16 cellular contexts compared by ENCODE assay signal in the genomic region with DNA sequence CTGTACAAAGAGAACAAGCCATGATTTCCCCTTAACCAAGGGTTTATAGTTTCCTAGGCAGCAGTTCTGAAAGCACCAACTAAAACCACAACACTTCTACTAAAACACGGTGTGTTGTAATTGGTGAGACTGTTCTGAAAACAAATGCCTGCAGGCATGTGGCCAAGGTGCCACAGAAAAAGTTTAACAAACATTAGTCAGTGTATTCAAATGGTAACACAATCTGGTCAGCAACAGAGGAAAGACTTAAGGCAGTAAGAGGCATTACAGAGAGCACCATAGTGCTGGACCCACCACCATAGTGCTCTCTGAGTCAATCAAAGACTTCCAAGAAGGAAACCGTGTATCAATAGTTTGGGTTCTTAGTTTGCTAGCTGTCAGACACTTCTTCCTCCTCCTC. TPM values are rescaled to one million over a fixed set of nuclear protein-coding genes. Genes with fewer than 3 reads are reported as not detected.
DNase-seq lines count a peak whose midpoint lies in the region; TF ChIP-seq lines count a peak whose summit lies in the region.
"Had no signal": no experiment of that assay in that cellular context is flagged by ENCODE, and none has a peak within 500 bp of the region (broad histone marks: within the 10 kb centered on the region; RNA-seq: fewer than 3 reads in every experiment).

No MANE protein-coding gene starts in this region.

- H3K27me3 ChIP-seq in breast epithelium = no peaks in the 10 kb centered on the region
- H3K27me3 ChIP-seq in esophagus squamous epithelium = no peaks in the 10 kb centered on the region
- H3K27me3 ChIP-seq: pancreas, thyroid gland had no signal

- no peak overlapping the region for H3K4me3 Mint-ChIP-seq in mesothelial cell of epicardium

- DNase-seq in ELR (ENCODE audit: low read depth) (peak; percentile 55), NCI-H226 (peak; percentile 31), breast epithelium (ENCODE audit: low spot score in 2 of 2) (peak; percentile 76), non-pigmented ciliary epithelial cell (ENCODE audit: low read depth) (peak; percentile 42), DMS79 (lab: John Stamatoyannopoulos, UW) (no peak), NCI-H748 (lab: John Stamatoyannopoulos, UW; ENCODE audit: unreplicated experiment) (no peak), mesothelial cell of epicardium (ENCODE audit: low spot score in 2 of 2, unreplicated experiment in 2 of 2) (no peak), esophagus squamous epithelium (lab: John Stamatoyannopoulos, UW) (no peak)
- DNase-seq: activated CD4-positive, alpha-beta T cell treated with anti-CD3 and anti-CD28 coated beads for 1 hour; amygdala; DMS153; left colon; NCI-H510A; pancreas; SK-N-SH; thyroid gland had no signal

- no peak for TF ChIP-seq POLR2A in breast epithelium (IDR thresholded peaks at IDR 0.05)
- TF ChIP-seq POLR2A in esophagus squamous epithelium (IDR thresholded peaks at IDR 0.05) = no peak

- H3K36me3 ChIP-seq in breast epithelium (no peaks in the 10 kb centered on the region), esophagus squamous epithelium (peaks cover 10 to 73% (median 25%) of the 10 kb centered on the region in 3 donors)

- H3K4me3 ChIP-seq in breast epithelium = no peak overlapping the region
- H3K4me3 ChIP-seq in esophagus squamous epithelium = no peak overlapping the region
- H3K4me3 ChIP-seq: pancreas, thyroid gland had no signal

- peaks cover 41% of the 10 kb centered on the region for H3K36me3 Mint-ChIP-seq in mesothelial cell of epicardium

- H3K4me1 ChIP-seq in breast epithelium (no peaks in the 10 kb centered on the region), esophagus squamous epithelium (peaks cover 8 to 14% (median 11%) of the 10 kb centered on the region in 3 donors)

- WGBS in esophagus squamous epithelium, 2 donors = 60% methylated on average over 2 of the region's 2 CpGs

- TF ChIP-seq CTCF in breast epithelium (IDR thresholded peaks at IDR 0.05) = peak in 1 of 3 donors; percentile 32
- TF ChIP-seq CTCF in mesothelial cell of epicardium (IDR thresholded peaks at IDR 0.05; ENCODE audit: unreplicated experiment) = no peak
- no peak for TF ChIP-seq CTCF in esophagus squamous epithelium (IDR thresholded peaks at IDR 0.05)

- peak overlapping the region; percentile 86 to 89 for H3K27ac ChIP-seq in breast epithelium
- no peak overlapping the region for H3K27ac ChIP-seq in esophagus squamous epithelium
- H3K27ac ChIP-seq: thyroid gland had no signal

- H3K27me3 Mint-ChIP-seq in mesothelial cell of epicardium (ENCODE audit: low read depth) = no peaks in the 10 kb centered on the region

- H3K27ac Mint-ChIP-seq in mesothelial cell of epicardium = no peak overlapping the region

- peaks cover 7% of the 10 kb centered on the region for H3K4me1 Mint-ChIP-seq in mesothelial cell of epicardium

- H3K9me3 Mint-ChIP-seq in mesothelial cell of epicardium = no peaks in the 10 kb centered on the region

- no peaks in the 10 kb centered on the region for H3K9me3 ChIP-seq in breast epithelium
- H3K9me3 ChIP-seq in esophagus squamous epithelium = no peaks in the 10 kb centered on the region
- H3K9me3 ChIP-seq: pancreas, SK-N-SH, thyroid gland had no signal

- intact Hi-C loops in breast epithelium (cut with DNase I; ENCODE audit: low total_unique reads) (no loop called here), esophagus squamous epithelium (cut with DNase I) (no loop called here)

RNA-seq across cellular contexts. Expression of a gene that starts 16.7 kb away (rescaled TPM):
- 10 to 100 TPM; 11.4 to 22.7 (median 14.7) TPM for total RNA-seq in breast epithelium
- total RNA-seq in mesothelial cell of epicardium = 22.9 to 27.1 TPM (median 23.7 TPM) in 3 replicates
- 10 to 100 TPM; 10.5 to 21.1 (median 13.1) TPM for total RNA-seq in esophagus squamous epithelium

RNA-seq across cellular contexts. Expression of a gene that starts 19.4 kb away (rescaled TPM):
- total RNA-seq in breast epithelium (10 to 100 TPM in 2 of 3 donors, 1 to 10 TPM in 1; 4.6 to 29.4 (median 20.6) TPM), mesothelial cell of epicardium (12.5 to 15.7 TPM (median 14.9 TPM) in 3 replicates), esophagus squamous epithelium (1 to 10 TPM in 1 of 4 donors, under 1 TPM in 2, not detected in 1; 0.09 to 4.2 (median 0.88) TPM)

RNA-seq across cellular contexts. Expression of a gene that starts 22.8 kb away (rescaled TPM):
- total RNA-seq in breast epithelium (100 to 1,000 TPM in 1 of 3 donors, 10 to 100 TPM in 2; 78.2 to 140 (median 87.2) TPM), mesothelial cell of epicardium (58.2 to 58.7 TPM (median 58.4 TPM) in 3 replicates), esophagus squamous epithelium (10 to 100 TPM; 45.5 to 67.9 (median 56.5) TPM)

RNA-seq across cellular contexts. Expression of a gene that starts 58.4 kb away (rescaled TPM):
- 10 to 100 TPM; 36.8 to 71.8 (median 63.1) TPM for total RNA-seq in breast epithelium
- total RNA-seq in mesothelial cell of epicardium = 59.3 to 61.8 TPM (median 61.1 TPM) in 3 replicates
- 10 to 100 TPM; 27.5 to 53.2 (median 37.1) TPM for total RNA-seq in esophagus squamous epithelium

Comparison
In these comparisons a context has a peak if more than half of its experiments do, and no peak if none do; other contexts are left out.
1. DNase-seq: peak in ELR (single experiment), NCI-H226 (single experiment), breast epithelium (2 of 2) and non-pigmented ciliary epithelial cell (single experiment); none in DMS79 (single experiment), NCI-H748 (single experiment), mesothelial cell of epicardium (0 of 2) and esophagus squamous epithelium (single experiment).
2. H3K27ac ChIP-seq: peak in breast epithelium (2 of 2); none in esophagus squamous epithelium (0 of 4).